ENCODE assay signal across 1 cellular context in the genomic region with DNA sequence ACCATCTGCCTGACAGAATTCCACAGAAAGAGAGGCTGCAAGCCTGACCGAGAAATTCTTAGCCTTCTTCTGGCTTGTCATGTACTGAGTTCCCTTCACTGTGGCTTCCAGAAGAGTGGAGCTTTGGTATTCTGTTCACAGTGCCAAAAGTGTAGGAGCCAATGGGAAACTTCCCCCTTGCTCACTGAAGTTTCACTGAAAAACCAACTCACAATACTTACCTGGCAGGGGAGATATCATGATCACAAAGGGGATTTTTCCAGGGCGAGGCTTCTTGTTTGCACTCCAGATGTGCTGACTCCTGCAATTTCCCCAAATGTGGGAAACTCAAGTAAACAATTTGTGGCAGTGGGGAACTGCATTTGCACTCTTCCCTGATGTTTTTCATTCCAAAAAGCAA.
TF ChIP-seq lines count a peak whose summit lies in the region.

No MANE protein-coding gene starts in this region.

TF ChIP-seq in HCT116, 20 proteins besides CTCF, POLR2A, EP300 and RAD21:
- TF ChIP-seq CEBPB (IDR thresholded peaks at IDR 0.05; ENCODE audit: low read depth) (no peak), YY1 (IDR thresholded peaks at IDR 0.05; ENCODE audit: extremely low read depth, insufficient replicate concordance, low read depth, low read length) (no peak), CBX3 (IDR thresholded peaks at IDR 0.05; ENCODE audit: low read depth) (no peak), TCF7L2 (IDR thresholded peaks at IDR 0.05; ENCODE audit: borderline replicate concordance, extremely low read depth, insufficient read depth, insufficient read length) (no peak), FOSL1 (IDR thresholded peaks at IDR 0.05; ENCODE audit: low read depth) (no peak), SP1 (IDR thresholded peaks at IDR 0.05; ENCODE audit: low read depth) (no peak), ELF1 (IDR thresholded peaks at IDR 0.05; ENCODE audit: borderline replicate concordance, low read depth) (no peak), EGR1 (IDR thresholded peaks at IDR 0.05; ENCODE audit: low read depth) (no peak), POLR2AphosphoS5 (IDR thresholded peaks at IDR 0.05; ENCODE audit: low read depth, low read length) (no peak), SIN3A (IDR thresholded peaks at IDR 0.05; ENCODE audit: low read depth) (no peak), EZH2phosphoT487 (IDR thresholded peaks at IDR 0.05; ENCODE audit: borderline replicate concordance) (no peak), ZNF274 (IDR thresholded peaks at IDR 0.05; ENCODE audit: low read depth, low read length) (no peak), JUND (IDR thresholded peaks at IDR 0.05) (no peak), EZH2 (IDR thresholded peaks at IDR 0.05) (no peak)
- TF ChIP-seq, protein P1, sequence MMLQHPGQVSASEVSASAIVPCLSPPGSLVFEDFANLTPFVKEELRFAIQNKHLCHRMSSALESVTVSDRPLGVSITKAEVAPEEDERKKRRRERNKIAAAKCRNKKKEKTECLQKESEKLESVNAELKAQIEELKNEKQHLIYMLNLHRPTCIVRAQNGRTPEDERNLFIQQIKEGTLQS (IDR thresholded peaks at IDR 0.05): no peak
- TF ChIP-seq, protein P2, sequence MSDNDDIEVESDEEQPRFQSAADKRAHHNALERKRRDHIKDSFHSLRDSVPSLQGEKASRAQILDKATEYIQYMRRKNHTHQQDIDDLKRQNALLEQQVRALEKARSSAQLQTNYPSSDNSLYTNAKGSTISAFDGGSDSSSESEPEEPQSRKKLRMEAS (IDR thresholded peaks at IDR 0.05): no peak
- TF ChIP-seq, protein P3, sequence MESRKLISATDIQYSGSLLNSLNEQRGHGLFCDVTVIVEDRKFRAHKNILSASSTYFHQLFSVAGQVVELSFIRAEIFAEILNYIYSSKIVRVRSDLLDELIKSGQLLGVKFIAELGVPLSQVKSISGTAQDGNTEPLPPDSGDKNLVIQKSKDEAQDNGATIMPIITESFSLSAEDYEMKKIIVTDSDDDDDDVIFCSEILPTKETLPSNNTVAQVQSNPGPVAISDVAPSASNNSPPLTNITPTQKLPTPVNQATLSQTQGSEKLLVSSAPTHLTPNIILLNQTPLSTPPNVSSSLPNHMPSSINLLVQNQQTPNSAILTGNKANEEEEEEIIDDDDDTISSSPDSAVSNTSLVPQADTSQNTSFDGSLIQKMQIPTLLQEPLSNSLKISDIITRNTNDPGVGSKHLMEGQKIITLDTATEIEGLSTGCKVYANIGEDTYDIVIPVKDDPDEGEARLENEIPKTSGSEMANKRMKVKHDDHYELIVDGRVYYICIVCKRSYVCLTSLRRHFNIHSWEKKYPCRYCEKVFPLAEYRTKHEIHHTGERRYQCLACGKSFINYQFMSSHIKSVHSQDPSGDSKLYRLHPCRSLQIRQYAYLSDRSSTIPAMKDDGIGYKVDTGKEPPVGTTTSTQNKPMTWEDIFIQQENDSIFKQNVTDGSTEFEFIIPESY (IDR thresholded peaks at IDR 0.05; ENCODE audit: extremely low read depth, insufficient replicate concordance, low read length): no peak
